In genomic region chr9:10674586-10674985, GRCh38 we compare ENCODE assay signal across 21 cellular contexts.
"Had no signal": no experiment of that assay in that cellular context is flagged by ENCODE, and none has a peak within 500 bp of the region (broad histone marks: within the 10 kb centered on the region; RNA-seq: fewer than 3 reads in every experiment).

No MANE protein-coding gene starts in this region.

- DNase-seq: dermis blood vessel endothelial cell; effector memory CD4-positive, alpha-beta T cell; foreskin keratinocyte; hypothalamus; immature natural killer cell; mucosa of descending colon; naive B cell; right cardiac atrium; sigmoid colon; stimulated activated CD4-positive, alpha-beta T cell treated with anti-CD3 and anti-CD28 coated beads, Interleukin-2, amount 100 ng/mL, for 24 hours; stimulated activated CD4-positive, alpha-beta T cell treated with anti-CD3 and anti-CD28 coated beads, Interleukin-4, amount 100 ng/mL, for 24 hours; stimulated activated naive CD4-positive, alpha-beta T cell treated with Interleukin-2 at 50 U/mL for 16 hours; stomach; thyroid gland; upper lobe of left lung had no signal

- ATAC-seq: foreskin keratinocyte; left lobe of liver; mucosa of descending colon; natural killer cell treated with Interleukin-12 subunit alpha and Interleukin-12 subunit beta and Interleukin-15 and Interleukin-18, amount 100 ng/mL, for 72 hours; right cardiac atrium; stimulated activated effector memory CD8-positive, alpha-beta T cell treated with anti-CD3 and anti-CD28 coated beads, Interleukin-12 subunit alpha, Interleukin-12 subunit beta, amount 100 ng/mL, for 72 hours had no signal

- H3K27me3 Mint-ChIP-seq: memory B cell; naive B cell; natural killer cell treated with Interleukin-12 subunit alpha and Interleukin-12 subunit beta and Interleukin-15 and Interleukin-18, amount 100 ng/mL, for 72 hours had no signal

- H3K36me3 Mint-ChIP-seq: memory B cell; naive B cell; stimulated activated effector memory CD8-positive, alpha-beta T cell treated with anti-CD3 and anti-CD28 coated beads, Interleukin-12 subunit alpha, Interleukin-12 subunit beta, amount 100 ng/mL, for 72 hours had no signal

- H3K27ac Mint-ChIP-seq: immature natural killer cell; memory B cell; mesothelial cell of epicardium; naive B cell; natural killer cell treated with Interleukin-12 subunit alpha and Interleukin-12 subunit beta and Interleukin-15 and Interleukin-18, amount 100 ng/mL, for 72 hours; stimulated activated effector memory CD8-positive, alpha-beta T cell treated with anti-CD3 and anti-CD28 coated beads, Interleukin-12 subunit alpha, Interleukin-12 subunit beta, amount 100 ng/mL, for 72 hours had no signal

- H3K4me3 Mint-ChIP-seq: immature natural killer cell; memory B cell; mesothelial cell of epicardium; naive B cell; natural killer cell treated with Interleukin-12 subunit alpha and Interleukin-12 subunit beta and Interleukin-15 and Interleukin-18, amount 100 ng/mL, for 72 hours; neural crest cell; stimulated activated effector memory CD8-positive, alpha-beta T cell treated with anti-CD3 and anti-CD28 coated beads, Interleukin-12 subunit alpha, Interleukin-12 subunit beta, amount 100 ng/mL, for 72 hours had no signal

- H3K4me1 Mint-ChIP-seq: immature natural killer cell; memory B cell; mesothelial cell of epicardium; naive B cell; stimulated activated effector memory CD8-positive, alpha-beta T cell treated with anti-CD3 and anti-CD28 coated beads, Interleukin-12 subunit alpha, Interleukin-12 subunit beta, amount 100 ng/mL, for 72 hours had no signal
